ENCODE assay signal across 8 cellular contexts in genomic region chr7:24573554-24574338, GRCh38. TPM values are rescaled to one million over a fixed set of nuclear protein-coding genes. Genes with fewer than 3 reads are reported as not detected.
DNase-seq lines count a peak whose midpoint lies in the region; ATAC-seq and TF ChIP-seq lines count a peak whose summit lies in the region.

No MANE protein-coding gene starts in this region.

- TF ChIP-seq POLR2A in GM19193 (IDR thresholded peaks at IDR 0.05; ENCODE audit: extremely low read depth, insufficient read depth, insufficient read length) (peak; percentile 39), uterus (IDR thresholded peaks at IDR 0.05) (peak in 1 of 2 donors; percentile 25)

- H3K9me3 ChIP-seq in uterus, result no peaks in the 10 kb centered on the region

- DNase-seq in CD1c-positive myeloid dendritic cell (ENCODE audit: extremely low spot score) (peak; percentile 49), germinal center (ENCODE audit: low spot score) (peak; percentile 64), occipital lobe (lab: John Stamatoyannopoulos, UW) (peak; percentile 36), uterus (peak; percentile 31 to 49)
- peak in 3 of 4 experiments; percentile 6 to 60 (median 9) for DNase-seq in activated naive CD4-positive, alpha-beta T cell (lab: John Stamatoyannopoulos, UW)

- no peak for TF ChIP-seq CTCF in uterus (IDR thresholded peaks at IDR 0.05)

- H3K4me3 ChIP-seq in uterus, result peak overlapping the region; percentile 45 to 88

- H3K27me3 ChIP-seq in uterus, result no peaks in the 10 kb centered on the region

- H3K36me3 ChIP-seq in uterus, result no peaks in the 10 kb centered on the region

- peaks cover 4 to 6% of the 10 kb centered on the region in 2 donors for H3K4me1 ChIP-seq in uterus

- intact Hi-C loops in uterus (cut with DNase I; ENCODE audit: low total_unique reads), result no loop called here

- peak overlapping the region; percentile 70 to 86 for H3K27ac ChIP-seq in uterus

- peak; percentile 23 for ATAC-seq in HG03175 (IDR thresholded peaks at IDR 0.05; ENCODE audit: unreplicated experiment)

TF ChIP-seq in PFSK-1, 5 proteins besides CTCF, POLR2A, EP300 and RAD21:
- TF ChIP-seq FOXP2 (optimal IDR thresholded peaks at IDR 0.05; ENCODE audit: borderline replicate concordance, extremely low read depth, extremely low read length, insufficient read depth) (no peak), REST (IDR thresholded peaks at IDR 0.05; ENCODE audit: insufficient read depth in 1 of 2, low read depth in 2 of 2, low read length in 2 of 2) (no peak), POLR2AphosphoS5 (IDR thresholded peaks at IDR 0.05; ENCODE audit: low read depth, low read length) (no peak), SIN3A (IDR thresholded peaks at IDR 0.05; ENCODE audit: borderline replicate concordance, insufficient read depth, low read length) (peak; percentile 26; the same call in 1 of the 2 replicates), TAF1 (IDR thresholded peaks at IDR 0.05; ENCODE audit: borderline replicate concordance, insufficient read depth, low read length) (no peak)

RNA-seq across cellular contexts. Expression of gene PALS2, which starts 0.5 kb away (rescaled TPM):
- 7.1 TPM for polyA plus RNA-seq in PFSK-1 (2012; ENCODE audit: insufficient read length, low read depth)
- total RNA-seq in occipital lobe (422 TPM), uterus (10 to 100 TPM in 3 of 4 donors, 1 to 10 TPM in 1; 4.7 to 45.4 (median 36.8) TPM)

Comparison
In these comparisons a context has a peak if more than half of its experiments do, and no peak if none do; other contexts are left out.
1. Peak in every context shown above with its lines: DNase-seq, ATAC-seq, H3K4me3 ChIP-seq and H3K27ac ChIP-seq.
2. DNase-seq: peak in every context shown above with its lines; median percentile 64 in germinal center; 49 in CD1c-positive myeloid dendritic cell; 40 in uterus; 36 in occipital lobe; 9 in activated naive CD4-positive, alpha-beta T cell.